In the genomic region with DNA sequence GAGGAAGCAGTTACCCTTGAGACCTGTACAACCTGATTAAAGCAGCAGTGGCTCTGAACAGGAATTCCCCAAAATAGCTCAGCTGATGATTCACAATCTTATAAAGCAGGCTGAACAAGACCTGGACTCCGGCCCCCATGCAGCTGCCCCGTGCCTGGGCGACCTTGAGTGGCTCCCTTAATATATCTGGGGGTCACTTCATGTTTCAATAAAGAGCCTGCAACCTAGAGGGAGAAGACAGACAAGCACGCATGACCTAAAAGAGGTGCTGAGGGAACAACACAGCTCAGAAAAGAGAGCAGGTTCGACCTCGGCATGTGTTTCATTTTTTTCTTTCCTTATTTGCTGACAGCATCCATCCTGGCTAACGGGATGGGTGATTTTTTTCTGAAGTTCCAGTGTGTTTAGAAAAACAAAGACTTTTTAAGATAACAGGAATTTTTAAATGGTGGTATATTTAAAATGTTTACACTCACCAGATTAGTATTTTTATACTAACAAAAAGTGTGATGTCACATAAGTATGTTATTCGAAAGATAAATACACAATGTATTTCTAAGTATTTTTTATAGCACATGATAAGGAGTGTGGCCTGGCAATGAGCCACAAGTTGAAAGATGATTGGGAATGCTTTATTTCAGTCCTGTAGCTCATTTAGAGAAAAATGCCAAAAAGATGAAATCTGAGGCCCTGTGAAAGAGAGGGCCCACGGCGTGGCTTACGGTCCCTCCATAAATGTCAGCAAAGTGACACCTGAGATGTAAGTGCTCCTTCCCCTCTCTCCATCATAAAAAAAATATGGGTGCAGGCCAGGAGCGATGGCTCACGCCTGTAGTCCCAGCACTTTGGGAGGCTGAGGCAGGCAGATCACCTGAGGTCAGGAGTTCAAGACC, we compare ENCODE assay signal across 1 cellular context.
TF ChIP-seq lines count a peak whose summit lies in the region.

No MANE protein-coding gene starts in this region.

TF ChIP-seq in SK-N-SH, 30 proteins besides CTCF, POLR2A, EP300 and RAD21:
- TF ChIP-seq, protein P1, sequence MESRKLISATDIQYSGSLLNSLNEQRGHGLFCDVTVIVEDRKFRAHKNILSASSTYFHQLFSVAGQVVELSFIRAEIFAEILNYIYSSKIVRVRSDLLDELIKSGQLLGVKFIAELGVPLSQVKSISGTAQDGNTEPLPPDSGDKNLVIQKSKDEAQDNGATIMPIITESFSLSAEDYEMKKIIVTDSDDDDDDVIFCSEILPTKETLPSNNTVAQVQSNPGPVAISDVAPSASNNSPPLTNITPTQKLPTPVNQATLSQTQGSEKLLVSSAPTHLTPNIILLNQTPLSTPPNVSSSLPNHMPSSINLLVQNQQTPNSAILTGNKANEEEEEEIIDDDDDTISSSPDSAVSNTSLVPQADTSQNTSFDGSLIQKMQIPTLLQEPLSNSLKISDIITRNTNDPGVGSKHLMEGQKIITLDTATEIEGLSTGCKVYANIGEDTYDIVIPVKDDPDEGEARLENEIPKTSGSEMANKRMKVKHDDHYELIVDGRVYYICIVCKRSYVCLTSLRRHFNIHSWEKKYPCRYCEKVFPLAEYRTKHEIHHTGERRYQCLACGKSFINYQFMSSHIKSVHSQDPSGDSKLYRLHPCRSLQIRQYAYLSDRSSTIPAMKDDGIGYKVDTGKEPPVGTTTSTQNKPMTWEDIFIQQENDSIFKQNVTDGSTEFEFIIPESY (IDR thresholded peaks at IDR 0.05; ENCODE audit: borderline replicate concordance, low read depth) = no peak
- TF ChIP-seq CHD2 (IDR thresholded peaks at IDR 0.05; ENCODE audit: low read length, partially characterized antibody) (no peak), TAF1 (IDR thresholded peaks at IDR 0.05; ENCODE audit: borderline replicate concordance, low read depth, low read length) (no peak), RFX5 (IDR thresholded peaks at IDR 0.05; ENCODE audit: low read length) (no peak), POLR2AphosphoS5 (IDR thresholded peaks at IDR 0.05; ENCODE audit: low read depth, low read length) (no peak), MEF2A (IDR thresholded peaks at IDR 0.05; ENCODE audit: borderline replicate concordance, low read depth) (peak; percentile 44; the same call in 1 of the 2 replicates), GABPA (IDR thresholded peaks at IDR 0.05; ENCODE audit: low read depth) (no peak), JUND (IDR thresholded peaks at IDR 0.05) (0 out of 2 replicates have a peak, but pooled peaks have one; percentile 27), YY1 (IDR thresholded peaks at IDR 0.05; ENCODE audit: low read depth) (no peak), RCOR1 (IDR thresholded peaks at IDR 0.05; ENCODE audit: low read length) (no peak), NFIC (IDR thresholded peaks at IDR 0.05; ENCODE audit: borderline replicate concordance) (peak; percentile 68), FOSL2 (IDR thresholded peaks at IDR 0.05; ENCODE audit: borderline replicate concordance, low read depth) (peak; percentile 64; the same call in 1 of the 2 replicates), FOXM1 (IDR thresholded peaks at IDR 0.05; ENCODE audit: low read depth) (no peak), NRF1 (IDR thresholded peaks at IDR 0.05; ENCODE audit: low read depth, low read length) (no peak), RXRA (IDR thresholded peaks at IDR 0.05; ENCODE audit: borderline replicate concordance, low read depth) (no peak), EZH2phosphoT487 (IDR thresholded peaks at IDR 0.05; ENCODE audit: borderline replicate concordance, low read depth) (no peak), SIN3A (IDR thresholded peaks at IDR 0.05; ENCODE audit: borderline replicate concordance, low read depth, low read length) (no peak), GATA2 (CRISPR knock-in tag; IDR thresholded peaks at IDR 0.05) (no peak), TCF12 (IDR thresholded peaks at IDR 0.05) (peak; percentile 3; the same call in 1 of the 2 replicates), TEAD4 (IDR thresholded peaks at IDR 0.05; ENCODE audit: borderline replicate concordance, insufficient read depth) (no peak), SMC3 (IDR thresholded peaks at IDR 0.05; ENCODE audit: low read depth, low read length) (no peak), MXI1 (IDR thresholded peaks at IDR 0.05; ENCODE audit: low read depth, low read length) (no peak), ELF1 (IDR thresholded peaks at IDR 0.05) (no peak), FOXJ3 (CRISPR knock-in tag; IDR thresholded peaks at IDR 0.05) (no peak)
- TF ChIP-seq, protein P2, sequence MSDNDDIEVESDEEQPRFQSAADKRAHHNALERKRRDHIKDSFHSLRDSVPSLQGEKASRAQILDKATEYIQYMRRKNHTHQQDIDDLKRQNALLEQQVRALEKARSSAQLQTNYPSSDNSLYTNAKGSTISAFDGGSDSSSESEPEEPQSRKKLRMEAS (IDR thresholded peaks at IDR 0.05; ENCODE audit: low read depth) = no peak
- TF ChIP-seq, protein P3, sequence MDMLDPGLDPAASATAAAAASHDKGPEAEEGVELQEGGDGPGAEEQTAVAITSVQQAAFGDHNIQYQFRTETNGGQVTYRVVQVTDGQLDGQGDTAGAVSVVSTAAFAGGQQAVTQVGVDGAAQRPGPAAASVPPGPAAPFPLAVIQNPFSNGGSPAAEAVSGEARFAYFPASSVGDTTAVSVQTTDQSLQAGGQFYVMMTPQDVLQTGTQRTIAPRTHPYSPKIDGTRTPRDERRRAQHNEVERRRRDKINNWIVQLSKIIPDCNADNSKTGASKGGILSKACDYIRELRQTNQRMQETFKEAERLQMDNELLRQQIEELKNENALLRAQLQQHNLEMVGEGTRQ (IDR thresholded peaks at IDR 0.05; ENCODE audit: borderline replicate concordance, low read depth, low read length) = no peak
- TF ChIP-seq, protein P4, sequence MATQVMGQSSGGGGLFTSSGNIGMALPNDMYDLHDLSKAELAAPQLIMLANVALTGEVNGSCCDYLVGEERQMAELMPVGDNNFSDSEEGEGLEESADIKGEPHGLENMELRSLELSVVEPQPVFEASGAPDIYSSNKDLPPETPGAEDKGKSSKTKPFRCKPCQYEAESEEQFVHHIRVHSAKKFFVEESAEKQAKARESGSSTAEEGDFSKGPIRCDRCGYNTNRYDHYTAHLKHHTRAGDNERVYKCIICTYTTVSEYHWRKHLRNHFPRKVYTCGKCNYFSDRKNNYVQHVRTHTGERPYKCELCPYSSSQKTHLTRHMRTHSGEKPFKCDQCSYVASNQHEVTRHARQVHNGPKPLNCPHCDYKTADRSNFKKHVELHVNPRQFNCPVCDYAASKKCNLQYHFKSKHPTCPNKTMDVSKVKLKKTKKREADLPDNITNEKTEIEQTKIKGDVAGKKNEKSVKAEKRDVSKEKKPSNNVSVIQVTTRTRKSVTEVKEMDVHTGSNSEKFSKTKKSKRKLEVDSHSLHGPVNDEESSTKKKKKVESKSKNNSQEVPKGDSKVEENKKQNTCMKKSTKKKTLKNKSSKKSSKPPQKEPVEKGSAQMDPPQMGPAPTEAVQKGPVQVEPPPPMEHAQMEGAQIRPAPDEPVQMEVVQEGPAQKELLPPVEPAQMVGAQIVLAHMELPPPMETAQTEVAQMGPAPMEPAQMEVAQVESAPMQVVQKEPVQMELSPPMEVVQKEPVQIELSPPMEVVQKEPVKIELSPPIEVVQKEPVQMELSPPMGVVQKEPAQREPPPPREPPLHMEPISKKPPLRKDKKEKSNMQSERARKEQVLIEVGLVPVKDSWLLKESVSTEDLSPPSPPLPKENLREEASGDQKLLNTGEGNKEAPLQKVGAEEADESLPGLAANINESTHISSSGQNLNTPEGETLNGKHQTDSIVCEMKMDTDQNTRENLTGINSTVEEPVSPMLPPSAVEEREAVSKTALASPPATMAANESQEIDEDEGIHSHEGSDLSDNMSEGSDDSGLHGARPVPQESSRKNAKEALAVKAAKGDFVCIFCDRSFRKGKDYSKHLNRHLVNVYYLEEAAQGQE (IDR thresholded peaks at IDR 0.05; ENCODE audit: low read depth, low read length) = no peak
- TF ChIP-seq, protein P5, sequence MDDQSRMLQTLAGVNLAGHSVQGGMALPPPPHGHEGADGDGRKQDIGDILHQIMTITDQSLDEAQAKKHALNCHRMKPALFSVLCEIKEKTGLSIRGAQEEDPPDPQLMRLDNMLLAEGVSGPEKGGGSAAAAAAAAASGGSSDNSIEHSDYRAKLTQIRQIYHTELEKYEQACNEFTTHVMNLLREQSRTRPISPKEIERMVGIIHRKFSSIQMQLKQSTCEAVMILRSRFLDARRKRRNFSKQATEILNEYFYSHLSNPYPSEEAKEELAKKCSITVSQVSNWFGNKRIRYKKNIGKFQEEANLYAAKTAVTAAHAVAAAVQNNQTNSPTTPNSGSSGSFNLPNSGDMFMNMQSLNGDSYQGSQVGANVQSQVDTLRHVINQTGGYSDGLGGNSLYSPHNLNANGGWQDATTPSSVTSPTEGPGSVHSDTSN (IDR thresholded peaks at IDR 0.05) = 0 out of 2 replicates have a peak, but pooled peaks have one; percentile 22
- TF ChIP-seq, protein P6, sequence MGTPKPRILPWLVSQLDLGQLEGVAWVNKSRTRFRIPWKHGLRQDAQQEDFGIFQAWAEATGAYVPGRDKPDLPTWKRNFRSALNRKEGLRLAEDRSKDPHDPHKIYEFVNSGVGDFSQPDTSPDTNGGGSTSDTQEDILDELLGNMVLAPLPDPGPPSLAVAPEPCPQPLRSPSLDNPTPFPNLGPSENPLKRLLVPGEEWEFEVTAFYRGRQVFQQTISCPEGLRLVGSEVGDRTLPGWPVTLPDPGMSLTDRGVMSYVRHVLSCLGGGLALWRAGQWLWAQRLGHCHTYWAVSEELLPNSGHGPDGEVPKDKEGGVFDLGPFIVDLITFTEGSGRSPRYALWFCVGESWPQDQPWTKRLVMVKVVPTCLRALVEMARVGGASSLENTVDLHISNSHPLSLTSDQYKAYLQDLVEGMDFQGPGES (IDR thresholded peaks at IDR 0.05; ENCODE audit: low read depth, low read length) = no peak
- TF ChIP-seq, protein P7, sequence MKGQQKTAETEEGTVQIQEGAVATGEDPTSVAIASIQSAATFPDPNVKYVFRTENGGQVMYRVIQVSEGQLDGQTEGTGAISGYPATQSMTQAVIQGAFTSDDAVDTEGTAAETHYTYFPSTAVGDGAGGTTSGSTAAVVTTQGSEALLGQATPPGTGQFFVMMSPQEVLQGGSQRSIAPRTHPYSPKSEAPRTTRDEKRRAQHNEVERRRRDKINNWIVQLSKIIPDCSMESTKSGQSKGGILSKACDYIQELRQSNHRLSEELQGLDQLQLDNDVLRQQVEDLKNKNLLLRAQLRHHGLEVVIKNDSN (IDR thresholded peaks at IDR 0.05; ENCODE audit: borderline replicate concordance, low read depth) = no peak
TF ChIP-seq in SK-N-SH: peak in this region for 6.
